ENCODE assay signal across 18 cellular contexts in genomic region chr3:41208507-41208906, GRCh38. TPM values are rescaled to one million over a fixed set of nuclear protein-coding genes. Genes with fewer than 3 reads are reported as not detected.
A peak's percentile ranks its signal among the peaks of the same experiment; 100 is the strongest.
DNase-seq lines count a peak whose midpoint lies in the region; ATAC-seq and TF ChIP-seq lines count a peak whose summit lies in the region.
"Had no signal": no experiment of that assay in that cellular context is flagged by ENCODE, and none has a peak within 500 bp of the region (broad histone marks: within the 10 kb centered on the region; RNA-seq: fewer than 3 reads in every experiment).

No MANE protein-coding gene starts in this region.

- intact Hi-C loops in left cardiac atrium (cut with DNase I), result loop anchor here in 1 of 2 donors (10.0 kb wide), 1 partner anchor 334 kb away; no protein-coding TSS in a partner anchor
- intact Hi-C loops in Right ventricle myocardium inferior (cut with DNase I), result no loop called here

- no peaks in the 10 kb centered on the region for H3K27me3 Mint-ChIP-seq in WTC11 (ENCODE audit: low read depth)
- H3K27me3 Mint-ChIP-seq: activated CD8-positive, alpha-beta memory T cell treated with anti-CD3 and anti-CD28 coated beads, Interleukin-2, amount 10 ng/mL, durations not matched to agents 7 days and 5 days had no signal

- peaks cover 100% of the 10 kb centered on the region for H4K20me1 ChIP-seq in smooth muscle cell (ENCODE audit: low read depth)

- peak in 1 of 2 donors; percentile 53 for ATAC-seq in left cardiac atrium
- no peak for ATAC-seq in Right ventricle myocardium inferior
- ATAC-seq in WTC11, result no peak
- ATAC-seq in left lobe of liver, result peak; percentile 60
- ATAC-seq: activated CD8-positive, alpha-beta memory T cell treated with anti-CD3 and anti-CD28 coated beads, Interleukin-2, amount 10 ng/mL, durations not matched to agents 7 days and 5 days; sciatic nerve had no signal

- POLR2A ChIA-PET in WTC11 (lab: Charles Lee), result no interaction called here

- peaks cover 21% of the 10 kb centered on the region for H3F3A ChIP-seq in smooth muscle cell (ENCODE audit: low read depth)

- DNase-seq in left cardiac atrium (peak; percentile 26), Right ventricle myocardium inferior (ENCODE audit: missing footprints) (no peak), WTC11 (ENCODE audit: low spot score) (no peak), left lobe of liver (ENCODE audit: low spot score) (no peak), smooth muscle cell (lab: John Stamatoyannopoulos, UW; ENCODE audit: unreplicated experiment) (no peak), NCI-H1048 (lab: John Stamatoyannopoulos, UW) (no peak), NCI-H524 treated with DMSO at 0.1 percent for 48 hours (lab: John Stamatoyannopoulos, UW) (no peak), 8988T (no peak)
- DNase-seq: activated CD8-positive, alpha-beta memory T cell treated with anti-CD3 and anti-CD28 coated beads, Interleukin-2, amount 10 ng/mL, durations not matched to agents 7 days and 5 days; dorsolateral prefrontal cortex; NCI-H146; NK-92 treated with Interleukin-12 subunit alpha and Interleukin-12 subunit beta, amount 100 ng/mL, for 24 hours; RPMI8226; stimulated activated CD4-positive, alpha-beta T cell treated with anti-CD3 and anti-CD28 coated beads, Interleukin-2, amount 100 ng/mL, for 24 hours had no signal

- no peak overlapping the region for H3K4me3 Mint-ChIP-seq in WTC11
- H3K4me3 Mint-ChIP-seq: activated CD8-positive, alpha-beta memory T cell treated with anti-CD3 and anti-CD28 coated beads, Interleukin-2, amount 10 ng/mL, durations not matched to agents 7 days and 5 days had no signal

- no peaks in the 10 kb centered on the region for H3K27me3 ChIP-seq in smooth muscle cell (ENCODE audit: low read depth)
- H3K27me3 ChIP-seq: dorsolateral prefrontal cortex, esophagus muscularis mucosa, neutrophil, suprapubic skin had no signal

- no peak overlapping the region for H2AFZ ChIP-seq in smooth muscle cell (ENCODE audit: low read depth)

- TF ChIP-seq CTCF in WTC11 (IDR thresholded peaks at IDR 0.05) (no peak), smooth muscle cell (IDR thresholded peaks at IDR 0.05; ENCODE audit: borderline replicate concordance, insufficient read depth, poor library complexity, severe bottlenecking) (no peak)

- no peaks in the 10 kb centered on the region for H3K36me3 ChIP-seq in smooth muscle cell (ENCODE audit: low read depth)
- H3K36me3 ChIP-seq: esophagus muscularis mucosa, neutrophil, suprapubic skin had no signal

- H3K79me2 ChIP-seq in smooth muscle cell (ENCODE audit: low read depth), result peaks cover 100% of the 10 kb centered on the region

- peak overlapping the region; percentile 54 for H3K27ac Mint-ChIP-seq in WTC11
- H3K27ac Mint-ChIP-seq: activated CD8-positive, alpha-beta memory T cell treated with anti-CD3 and anti-CD28 coated beads, Interleukin-2, amount 10 ng/mL, durations not matched to agents 7 days and 5 days had no signal

- H3K4me3 ChIP-seq in smooth muscle cell, result no peak overlapping the region
- H3K4me3 ChIP-seq: dorsolateral prefrontal cortex, esophagus muscularis mucosa, suprapubic skin had no signal

- H3K4me1 ChIP-seq in smooth muscle cell (ENCODE audit: low read depth), result peaks cover 47% of the 10 kb centered on the region

- CTCF ChIA-PET in WTC11 (lab: Charles Lee), result no interaction called here

- peaks cover 3% of the 10 kb centered on the region; the same call in 1 of the 2 replicates for H3K9me3 Mint-ChIP-seq in WTC11

- H3K4me1 Mint-ChIP-seq in WTC11, result peaks cover 81% of the 10 kb centered on the region

- H3K36me3 Mint-ChIP-seq in WTC11, result peaks cover 6% of the 10 kb centered on the region

- no peaks in the 10 kb centered on the region for H3K9me3 ChIP-seq in smooth muscle cell (replicated peaks; ENCODE audit: low read depth)
- H3K9me3 ChIP-seq: esophagus muscularis mucosa, neutrophil, suprapubic skin had no signal

- H3K9ac ChIP-seq in smooth muscle cell (ENCODE audit: low read depth), result no peak overlapping the region

- 56% methylated on average over 4 of the region's 4 CpGs for WGBS in smooth muscle cell (ENCODE audit: low lambda C conversion rate)

- peak overlapping the region; percentile 36 for H3K27ac ChIP-seq in smooth muscle cell (ENCODE audit: low read depth)
- H3K27ac ChIP-seq: dorsolateral prefrontal cortex, esophagus muscularis mucosa, suprapubic skin had no signal

- H3K4me2 ChIP-seq in smooth muscle cell, result no peak overlapping the region

TF ChIP-seq in WTC11, 78 proteins besides CTCF, POLR2A, EP300 and RAD21:
- TF ChIP-seq EMX1 (CRISPR knock-in tag; IDR thresholded peaks at IDR 0.05), result no peak
- no peak for TF ChIP-seq PRRX2 (CRISPR knock-in tag; IDR thresholded peaks at IDR 0.05)
- no peak for TF ChIP-seq MXD4 (CRISPR knock-in tag; IDR thresholded peaks at IDR 0.05; ENCODE audit: borderline replicate concordance)
- TF ChIP-seq MAX (CRISPR knock-in tag; IDR thresholded peaks at IDR 0.05), result no peak
- TF ChIP-seq PRDM15 (CRISPR knock-in tag; IDR thresholded peaks at IDR 0.05), result no peak
- TF ChIP-seq SOX15 (CRISPR knock-in tag; IDR thresholded peaks at IDR 0.05), result no peak
- TF ChIP-seq, protein P1, sequence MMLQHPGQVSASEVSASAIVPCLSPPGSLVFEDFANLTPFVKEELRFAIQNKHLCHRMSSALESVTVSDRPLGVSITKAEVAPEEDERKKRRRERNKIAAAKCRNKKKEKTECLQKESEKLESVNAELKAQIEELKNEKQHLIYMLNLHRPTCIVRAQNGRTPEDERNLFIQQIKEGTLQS (CRISPR knock-in tag; conservative IDR thresholded peaks at IDR 0.05), result no peak
- no peak for TF ChIP-seq SMAD4 (CRISPR knock-in tag; IDR thresholded peaks at IDR 0.05)
- TF ChIP-seq FOXP1 (CRISPR knock-in tag; IDR thresholded peaks at IDR 0.05; ENCODE audit: borderline replicate concordance), result no peak
- no peak for TF ChIP-seq KAT7 (CRISPR knock-in tag; IDR thresholded peaks at IDR 0.05; ENCODE audit: borderline replicate concordance)
- no peak for TF ChIP-seq IRF1 (CRISPR knock-in tag; IDR thresholded peaks at IDR 0.05)
- TF ChIP-seq GRHL2 (CRISPR knock-in tag; IDR thresholded peaks at IDR 0.05; ENCODE audit: insufficient replicate concordance, severe bottlenecking), result no peak
- TF ChIP-seq, protein P2, sequence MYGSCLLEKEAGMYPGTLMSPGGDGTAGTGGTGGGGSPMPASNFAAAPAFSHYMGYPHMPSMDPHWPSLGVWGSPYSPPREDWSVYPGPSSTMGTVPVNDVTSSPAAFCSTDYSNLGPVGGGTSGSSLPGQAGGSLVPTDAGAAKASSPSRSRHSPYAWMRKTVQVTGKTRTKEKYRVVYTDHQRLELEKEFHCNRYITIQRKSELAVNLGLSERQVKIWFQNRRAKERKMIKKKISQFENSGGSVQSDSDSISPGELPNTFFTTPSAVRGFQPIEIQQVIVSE (CRISPR knock-in tag; IDR thresholded peaks at IDR 0.05; ENCODE audit: borderline replicate concordance), result no peak
- no peak for TF ChIP-seq E2F4 (CRISPR knock-in tag; IDR thresholded peaks at IDR 0.05; ENCODE audit: borderline replicate concordance, low read depth)
- TF ChIP-seq NR1H2 (CRISPR knock-in tag; IDR thresholded peaks at IDR 0.05), result no peak

RNA-seq across cellular contexts. Expression of gene CTNNB1, which starts 9.2 kb away (rescaled TPM):
- 100 to 1,000 TPM; 169 to 207 TPM for total RNA-seq in left cardiac atrium
- total RNA-seq in Right ventricle myocardium inferior, result 160 TPM
- total RNA-seq in WTC11 (2021), result 387 to 436 TPM (median 432 TPM) in 3 replicates
- 157 TPM for total RNA-seq in left lobe of liver
- total RNA-seq in smooth muscle cell, result 854 and 957 TPM in 2 replicates
- 162 and 167 TPM in 2 replicates for polyA plus RNA-seq in smooth muscle cell
